In the genomic region with DNA sequence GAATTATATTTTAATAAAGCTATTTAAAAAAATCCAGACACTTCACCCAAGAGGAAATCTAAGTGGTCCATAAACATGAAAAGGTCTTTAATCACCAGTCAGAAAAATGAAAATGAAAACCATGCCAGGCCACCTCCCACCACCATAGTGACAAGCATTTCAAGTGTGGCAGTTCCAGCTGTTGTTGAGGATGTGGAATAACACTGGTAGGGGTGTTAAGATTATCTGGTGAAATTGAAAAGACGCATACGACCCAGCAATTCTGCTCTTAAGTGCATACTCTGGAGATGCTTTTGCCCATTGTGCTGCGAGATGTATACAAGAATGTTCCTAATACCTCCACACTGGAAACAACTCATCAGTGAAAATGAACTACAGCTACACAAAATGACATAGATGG, we compare ENCODE assay signal across 17 cellular contexts.
A peak's percentile ranks its signal among the peaks of the same experiment; 100 is the strongest.
DNase-seq lines count a peak whose midpoint lies in the region; ATAC-seq, FAIRE-seq and TF ChIP-seq lines count a peak whose summit lies in the region.
"Had no signal": no experiment of that assay in that cellular context is flagged by ENCODE, and none has a peak within 500 bp of the region (broad histone marks: within the 10 kb centered on the region; RNA-seq: fewer than 3 reads in every experiment).

No MANE protein-coding gene starts in this region.

- no peak overlapping the region for H3K4me3 Mint-ChIP-seq in WTC11
- peak overlapping the region; percentile 76 for H3K4me3 Mint-ChIP-seq in natural killer cell
- H3K4me3 Mint-ChIP-seq: B cell; CD4-positive, alpha-beta memory T cell; H9 had no signal

- H3K9me3 ChIP-seq in HEK293 (ENCODE audit: control insufficient read depth, insufficient read depth, low read depth, low read length) (no peaks in the 10 kb centered on the region), suprapubic skin (no peaks in the 10 kb centered on the region), right cardiac atrium (ENCODE audit: control insufficient read depth, low read length) (no peaks in the 10 kb centered on the region), BE2C (no peaks in the 10 kb centered on the region)

- CTCF ChIA-PET in HEK293 (lab: Yijun Ruan, JAX): interaction anchor here (0.7 kb wide), 1 partner anchor 16 kb away, joined by 3 read pairs; no protein-coding TSS in a partner anchor
- CTCF ChIA-PET in WTC11 (lab: Charles Lee): no interaction called here

- 99% methylated on average over 3 of the region's 3 CpGs for WGBS in suprapubic skin
- WGBS in right cardiac atrium: 89% methylated on average over 3 of the region's 3 CpGs

- ATAC-seq in WTC11: no peak
- peak; percentile 60 to 66 (median 65) for ATAC-seq in natural killer cell
- no peak for ATAC-seq in right cardiac atrium
- ATAC-seq: GM12878 had no signal

- H3K27me3 Mint-ChIP-seq in WTC11 (ENCODE audit: low read depth): no peaks in the 10 kb centered on the region
- H3K27me3 Mint-ChIP-seq in natural killer cell (ENCODE audit: low read depth in 2 of 2): no peaks in the 10 kb centered on the region
- H3K27me3 Mint-ChIP-seq: B cell; CD4-positive, alpha-beta memory T cell had no signal

- no peak for FAIRE-seq in GM19239 (lab: Jason Lieb, UNC)
- FAIRE-seq: A204.1, GM12878, GM18507 had no signal

- TF ChIP-seq EP300 in suprapubic skin (IDR thresholded peaks at IDR 0.05): no peak

- H3K27ac Mint-ChIP-seq in WTC11 (0 out of 2 replicates have a peak overlapping the region, but pooled peaks have one; percentile 43), natural killer cell (peak overlapping the region; percentile 77 to 85)
- H3K27ac Mint-ChIP-seq: B cell; CD4-positive, alpha-beta memory T cell had no signal

- TF ChIP-seq POLR2A in suprapubic skin (IDR thresholded peaks at IDR 0.05): no peak

- H3K4me1 Mint-ChIP-seq in WTC11 (peaks cover 36% of the 10 kb centered on the region), natural killer cell (peaks cover 45 to 46% of the 10 kb centered on the region in 2 donors)

- POLR2A ChIA-PET in HEK293 (lab: Yijun Ruan, JAX) (no interaction called here), WTC11 (lab: Charles Lee) (interaction anchor here (1.5 kb wide), 1 partner anchor 298 kb away, joined by 3 read pairs; no protein-coding TSS in a partner anchor)

- peaks cover 20 to 37% of the 10 kb centered on the region in 2 experiments for H3K36me3 ChIP-seq in HEK293 (ENCODE audit: control insufficient read depth in 2 of 2, insufficient read depth in 1 of 2, low read length in 2 of 2)
- peaks cover 22% of the 10 kb centered on the region for H3K36me3 ChIP-seq in suprapubic skin
- peaks cover 27% of the 10 kb centered on the region for H3K36me3 ChIP-seq in BE2C

- H3K4me1 ChIP-seq in HEK293 (ENCODE audit: control insufficient read depth, insufficient read depth, low read length) (no peaks in the 10 kb centered on the region), suprapubic skin (no peaks in the 10 kb centered on the region), right cardiac atrium (ENCODE audit: control insufficient read depth, insufficient read depth, low read length) (no peaks in the 10 kb centered on the region), BE2C (no peaks in the 10 kb centered on the region)

- TF ChIP-seq CTCF in HEK293 (tag by site-specific recombination; IDR thresholded peaks at IDR 0.05): no peak
- TF ChIP-seq CTCF in WTC11 (IDR thresholded peaks at IDR 0.05): no peak
- TF ChIP-seq CTCF in natural killer cell (IDR thresholded peaks at IDR 0.05): no peak
- TF ChIP-seq CTCF in suprapubic skin (IDR thresholded peaks at IDR 0.05): no peak
- no peak for TF ChIP-seq CTCF in BE2C (IDR thresholded peaks at IDR 0.05; ENCODE audit: low read depth, low read length)

- peaks cover 40% of the 10 kb centered on the region for H3K36me3 Mint-ChIP-seq in WTC11
- H3K36me3 Mint-ChIP-seq in natural killer cell: no peaks in the 10 kb centered on the region

- no peaks in the 10 kb centered on the region for H3K9me3 Mint-ChIP-seq in WTC11
- H3K9me3 Mint-ChIP-seq in natural killer cell: no peaks in the 10 kb centered on the region
- H3K9me3 Mint-ChIP-seq: CD4-positive, alpha-beta memory T cell; H9 had no signal

- no peak overlapping the region for H3K27ac ChIP-seq in HEK293 (ENCODE audit: extremely low read depth, low read depth, low read length)
- H3K27ac ChIP-seq in suprapubic skin: no peak overlapping the region
- no peak overlapping the region for H3K27ac ChIP-seq in right cardiac atrium (ENCODE audit: low read length)
- H3K27ac ChIP-seq: C4-2B had no signal

- DNase-seq in NCI-H524 treated with DMSO at 0.1 percent for 48 hours (lab: John Stamatoyannopoulos, UW) (peak; percentile 45), WTC11 (ENCODE audit: low spot score) (no peak), natural killer cell (no peak), suprapubic skin (ENCODE audit: low spot score in 2 of 2) (no peak), right cardiac atrium (no peak), GM19239 (ENCODE audit: insufficient read length, low spot score) (no peak), BE2C (no peak)
- DNase-seq: CD4-positive, alpha-beta memory T cell; DMS79; GOT3; H9 had no signal

- intact Hi-C loops in natural killer cell (cut with micrococcal nuclease): no loop called here
- intact Hi-C loops in right cardiac atrium (cut with DNase I): no loop called here

- H3K4me3 ChIP-seq in HEK293 (ENCODE audit: low read depth, low read length): no peak overlapping the region
- no peak overlapping the region for H3K4me3 ChIP-seq in suprapubic skin
- no peak overlapping the region for H3K4me3 ChIP-seq in right cardiac atrium (ENCODE audit: low read length)
- H3K4me3 ChIP-seq in BE2C (ENCODE audit: low read depth, low read length): no peak overlapping the region
- H3K4me3 ChIP-seq: GM12878 had no signal

- H3K27me3 ChIP-seq in suprapubic skin (no peaks in the 10 kb centered on the region), right cardiac atrium (ENCODE audit: control insufficient read depth, insufficient read depth) (no peaks in the 10 kb centered on the region), BE2C (no peaks in the 10 kb centered on the region)

TF ChIP-seq in HEK293, 187 proteins besides CTCF, POLR2A, EP300 and RAD21:
- TF ChIP-seq ZNF48 (tag by site-specific recombination; IDR thresholded peaks at IDR 0.05) (no peak), ZBTB7A (tag by site-specific recombination; IDR thresholded peaks at IDR 0.05; ENCODE audit: low read depth) (no peak), ZNF140 (tag by site-specific recombination; IDR thresholded peaks at IDR 0.05) (0 out of 2 replicates have a peak, but pooled peaks have one; percentile 5)

TF ChIP-seq in WTC11, 78 proteins besides CTCF, POLR2A, EP300 and RAD21 (continues in another document):
- TF ChIP-seq, protein P1, sequence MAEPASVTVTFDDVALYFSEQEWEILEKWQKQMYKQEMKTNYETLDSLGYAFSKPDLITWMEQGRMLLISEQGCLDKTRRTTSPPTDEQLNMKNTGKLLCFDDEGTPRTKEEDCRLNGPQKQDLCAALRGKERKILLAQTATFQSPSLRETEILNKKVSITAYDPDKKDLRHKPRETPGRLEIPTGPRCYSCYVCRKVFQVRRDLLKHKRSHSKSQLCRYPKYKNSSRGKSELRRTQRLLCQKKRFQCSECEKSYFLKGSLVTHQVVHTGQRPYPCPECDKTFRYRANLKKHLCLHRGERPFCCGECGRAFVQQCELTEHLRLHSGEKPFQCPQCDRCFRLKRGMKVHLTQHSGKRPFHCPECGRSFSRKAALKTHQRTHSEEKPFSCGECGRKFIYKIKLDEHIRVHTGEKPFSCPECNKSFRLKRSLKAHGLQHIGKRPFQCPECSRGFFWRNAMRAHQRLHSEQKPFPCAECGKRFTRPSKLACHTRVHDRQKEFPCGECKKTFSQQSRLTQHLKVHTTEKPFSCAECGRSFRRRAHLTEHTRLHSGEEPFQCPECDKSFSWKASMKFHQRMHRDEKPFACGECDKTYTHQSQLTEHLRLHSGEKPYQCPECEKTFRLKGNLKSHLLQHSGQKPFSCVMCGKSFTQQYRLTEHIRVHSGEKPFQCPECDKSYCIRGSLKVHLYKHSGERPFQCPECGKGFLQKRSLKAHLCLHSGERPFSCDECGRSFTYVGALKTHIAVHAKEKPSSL (CRISPR knock-in tag; conservative IDR thresholded peaks at IDR 0.05): no peak
- TF ChIP-seq ZNF317 (CRISPR knock-in tag; IDR thresholded peaks at IDR 0.05; ENCODE audit: borderline replicate concordance, low read depth): no peak
- TF ChIP-seq, protein P2, sequence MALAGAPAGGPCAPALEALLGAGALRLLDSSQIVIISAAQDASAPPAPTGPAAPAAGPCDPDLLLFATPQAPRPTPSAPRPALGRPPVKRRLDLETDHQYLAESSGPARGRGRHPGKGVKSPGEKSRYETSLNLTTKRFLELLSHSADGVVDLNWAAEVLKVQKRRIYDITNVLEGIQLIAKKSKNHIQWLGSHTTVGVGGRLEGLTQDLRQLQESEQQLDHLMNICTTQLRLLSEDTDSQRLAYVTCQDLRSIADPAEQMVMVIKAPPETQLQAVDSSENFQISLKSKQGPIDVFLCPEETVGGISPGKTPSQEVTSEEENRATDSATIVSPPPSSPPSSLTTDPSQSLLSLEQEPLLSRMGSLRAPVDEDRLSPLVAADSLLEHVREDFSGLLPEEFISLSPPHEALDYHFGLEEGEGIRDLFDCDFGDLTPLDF (CRISPR knock-in tag; IDR thresholded peaks at IDR 0.05): no peak
- TF ChIP-seq ESRRA (CRISPR knock-in tag; IDR thresholded peaks at IDR 0.05; ENCODE audit: borderline replicate concordance): no peak
- no peak for TF ChIP-seq ZBTB21 (CRISPR knock-in tag; IDR thresholded peaks at IDR 0.05; ENCODE audit: borderline replicate concordance)
- no peak for TF ChIP-seq NR2C2 (CRISPR knock-in tag; IDR thresholded peaks at IDR 0.05)
- TF ChIP-seq, protein P3, sequence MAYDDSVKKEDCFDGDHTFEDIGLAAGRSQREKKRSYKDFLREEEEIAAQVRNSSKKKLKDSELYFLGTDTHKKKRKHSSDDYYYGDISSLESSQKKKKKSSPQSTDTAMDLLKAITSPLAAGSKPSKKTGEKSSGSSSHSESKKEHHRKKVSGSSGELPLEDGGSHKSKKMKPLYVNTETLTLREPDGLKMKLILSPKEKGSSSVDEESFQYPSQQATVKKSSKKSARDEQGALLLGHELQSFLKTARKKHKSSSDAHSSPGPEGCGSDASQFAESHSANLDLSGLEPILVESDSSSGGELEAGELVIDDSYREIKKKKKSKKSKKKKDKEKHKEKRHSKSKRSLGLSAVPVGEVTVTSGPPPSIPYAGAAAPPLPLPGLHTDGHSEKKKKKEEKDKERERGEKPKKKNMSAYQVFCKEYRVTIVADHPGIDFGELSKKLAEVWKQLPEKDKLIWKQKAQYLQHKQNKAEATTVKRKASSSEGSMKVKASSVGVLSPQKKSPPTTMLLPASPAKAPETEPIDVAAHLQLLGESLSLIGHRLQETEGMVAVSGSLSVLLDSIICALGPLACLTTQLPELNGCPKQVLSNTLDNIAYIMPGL (CRISPR knock-in tag; IDR thresholded peaks at IDR 0.05): no peak
- no peak for TF ChIP-seq TP53 (CRISPR knock-in tag; IDR thresholded peaks at IDR 0.05)

Comparison
In these comparisons a context has a peak if more than half of its experiments do, and no peak if none do; other contexts are left out.
1. ATAC-seq: peak in natural killer cell (3 of 3); none in WTC11 (single experiment) and right cardiac atrium (0 of 2).